In genomic region chr7:129311429-129311828, GRCh38 we compare ENCODE assay signal across 25 cellular contexts.
"Had no signal": no experiment of that assay in that cellular context is flagged by ENCODE, and none has a peak within 500 bp of the region (broad histone marks: within the 10 kb centered on the region; RNA-seq: fewer than 3 reads in every experiment).

No MANE protein-coding gene starts in this region.

- H3K4me3 ChIP-seq: adrenal gland, breast epithelium, MG63, SJSA1 had no signal

- H3K27me3 ChIP-seq: adrenal gland, breast epithelium, MG63, SJSA1 had no signal

- H3K9me3 ChIP-seq: adrenal gland, breast epithelium, MG63, SJSA1 had no signal

- H3K4me1 ChIP-seq: adrenal gland, breast epithelium, SJSA1 had no signal

- DNase-seq: activated CD4-positive, alpha-beta T cell treated with anti-CD3 and anti-CD28 coated beads for 48 hours; activated CD4-positive, alpha-beta T cell treated with anti-CD3 and anti-CD28 coated beads, Interleukin-2, amount 50 U/mL, for 4 hours; activated CD4-positive, CD25-positive, alpha-beta regulatory T cell treated with anti-CD3 and anti-CD28 coated beads, Interleukin-2, amount 50 U/mL, for 72 hours; activated CD8-positive, alpha-beta memory T cell treated with anti-CD3 and anti-CD28 coated beads, Interleukin-2, amount 50 U/mL, for 48 hours; activated CD8-positive, alpha-beta T cell treated with anti-CD3 and anti-CD28 coated beads, Interleukin-2, amount 10 ng/mL, durations not matched to agents 7 days and 5 days; activated naive CD4-positive, alpha-beta T cell treated with anti-CD3 and anti-CD28 coated beads, Interleukin-2, amount 50 U/mL, for 16 hours; activated naive CD8-positive, alpha-beta T cell treated with anti-CD3 and anti-CD28 coated beads, Interleukin-2, amount 10 ng/mL, durations not matched to agents 7 days and 5 days; activated T-cell treated with anti-CD3 and anti-CD28 coated beads, Interleukin-2, amount 50 U/mL, for 1 hour; adrenal gland; aorta; central memory CD4-positive, alpha-beta T cell; cortex of kidney; MG63; NCI-H1105; NCI-H1436; NCI-H1694 treated with DMSO at 0.1 percent for 48 hours; NCI-H2029 treated with DMSO at 0.1 percent for 48 hours; NCI-H446; NCI-H526 treated with DMSO at 0.1 percent for 48 hours; PC-3; SHP77 had no signal

- H3K27ac ChIP-seq: adrenal gland, breast epithelium, SJSA1 had no signal

- FAIRE-seq: RCC 7860 had no signal

- ATAC-seq: activated CD8-positive, alpha-beta T cell treated with anti-CD3 and anti-CD28 coated beads, Interleukin-2, amount 10 ng/mL, durations not matched to agents 7 days and 5 days; PC-3; WTC11 had no signal

- H3K36me3 ChIP-seq: adrenal gland, breast epithelium, MG63, SJSA1 had no signal
